Comparison of ENCODE assay signal across 23 cellular contexts in genomic region chr13:30172593-30173300, GRCh38.
DNase-seq lines count a peak whose midpoint lies in the region; ATAC-seq, FAIRE-seq and TF ChIP-seq lines count a peak whose summit lies in the region.
"Had no signal": no experiment of that assay in that cellular context is flagged by ENCODE, and none has a peak within 500 bp of the region (broad histone marks: within the 10 kb centered on the region; RNA-seq: fewer than 3 reads in every experiment).

No MANE protein-coding gene starts in this region.

- intact Hi-C loops in HepG2 (cut with micrococcal nuclease; ENCODE audit: unreplicated experiment) (no loop called here), right lobe of liver (cut with DNase I) (no loop called here), mammary epithelial cell (cut with micrococcal nuclease) (no loop called here)
- intact Hi-C loops in activated CD4-positive, alpha-beta memory T cell treated with anti-CD3 and anti-CD28 coated beads for 36 hours (cut with micrococcal nuclease) = no loop called here

- H3K4me2 ChIP-seq in HepG2 (ENCODE audit: low read depth, low read length) = no peak overlapping the region
- peak overlapping the region; percentile 3; the same call in 1 of the 2 replicates for H3K4me2 ChIP-seq in OCI-LY3 (ENCODE audit: low read length)
- H3K4me2 ChIP-seq in hepatocyte = peak overlapping the region; percentile 35
- H3K4me2 ChIP-seq in mammary epithelial cell (ENCODE audit: insufficient read depth, low read depth, low read length) = no peak overlapping the region
- H3K4me2 ChIP-seq: SK-N-SH had no signal

- WGBS in HepG2 (ENCODE audit: low lambda C conversion rate) = 73% methylated on average over 15 of the region's 15 CpGs
- WGBS in right lobe of liver (ENCODE audit: insufficient coverage, low coverage, low lambda C conversion rate, missing lambda C conversion rate) = 69% methylated on average over 13 of the region's 15 CpGs
- WGBS in hepatocyte (ENCODE audit: low lambda C conversion rate, missing lambda C conversion rate) = 70% methylated on average over 15 of the region's 15 CpGs
- WGBS in mammary epithelial cell (ENCODE audit: low coverage, missing lambda C conversion rate) = 88% methylated on average over 15 of the region's 15 CpGs

- TF ChIP-seq POLR2A in HepG2 (IDR thresholded peaks at IDR 0.05; ENCODE audit: insufficient read depth in 1 of 2, low read depth in 2 of 2, low read length in 2 of 2) = no peak
- TF ChIP-seq POLR2A in right lobe of liver (IDR thresholded peaks at IDR 0.05) = no peak

- H4K20me1 ChIP-seq in HepG2 (ENCODE audit: insufficient read depth, low read length) (no peaks in the 10 kb centered on the region), OCI-LY3 (ENCODE audit: insufficient read depth, low read length) (no peaks in the 10 kb centered on the region), hepatocyte (ENCODE audit: insufficient read depth, poor library complexity, severe bottlenecking) (no peaks in the 10 kb centered on the region), mammary epithelial cell (ENCODE audit: insufficient read depth, low read length) (no peaks in the 10 kb centered on the region)

- BruUV-seq in HepG2 (replicated peaks; lab: Mats Ljungman, UMichigan) (no TSS peak), mammary epithelial cell (replicated peaks; lab: Mats Ljungman, UMichigan) (no TSS peak)

- no peak overlapping the region for H3K9ac ChIP-seq in HepG2 (ENCODE audit: insufficient read depth, low read depth, low read length)
- no peak overlapping the region for H3K9ac ChIP-seq in OCI-LY3 (ENCODE audit: low read length)
- H3K9ac ChIP-seq in mammary epithelial cell (ENCODE audit: insufficient read depth, low read length) = no peak overlapping the region
- H3K9ac ChIP-seq: SK-N-SH had no signal

- H3K9me3 ChIP-seq in HepG2 (ENCODE audit: low read length) (no peaks in the 10 kb centered on the region), right lobe of liver (no peaks in the 10 kb centered on the region), OCI-LY3 (ENCODE audit: insufficient read depth, low read length) (no peaks in the 10 kb centered on the region), hepatocyte (ENCODE audit: low read depth) (no peaks in the 10 kb centered on the region), MG63 (no peaks in the 10 kb centered on the region), mammary epithelial cell (replicated peaks; ENCODE audit: insufficient read depth, low read length) (no peaks in the 10 kb centered on the region)
- no peaks in the 10 kb centered on the region for H3K9me3 ChIP-seq in CD8-positive, alpha-beta memory T cell (ENCODE audit: low read length)
- H3K9me3 ChIP-seq: esophagus squamous epithelium, SK-N-SH, thyroid gland had no signal

- H3K36me3 ChIP-seq in HepG2 (replicated peaks in 1 of 2; ENCODE audit: control insufficient read depth in 1 of 2, insufficient read depth in 2 of 2, low read length in 2 of 2) (no peaks in the 10 kb centered on the region), right lobe of liver (no peaks in the 10 kb centered on the region), OCI-LY3 (replicated peaks; ENCODE audit: low read depth, low read length) (no peaks in the 10 kb centered on the region), hepatocyte (replicated peaks; ENCODE audit: insufficient read depth, low read depth) (no peaks in the 10 kb centered on the region), MG63 (no peaks in the 10 kb centered on the region), mammary epithelial cell (ENCODE audit: insufficient read depth, low read length) (no peaks in the 10 kb centered on the region)
- H3K36me3 ChIP-seq in CD8-positive, alpha-beta memory T cell (ENCODE audit: insufficient read depth, low read length) = no peaks in the 10 kb centered on the region
- H3K36me3 ChIP-seq: esophagus squamous epithelium, thyroid gland had no signal

- H3K9me3 Mint-ChIP-seq in CD8-positive, alpha-beta memory T cell = no peaks in the 10 kb centered on the region
- H3K9me3 Mint-ChIP-seq in activated CD4-positive, alpha-beta memory T cell treated with anti-CD3 and anti-CD28 coated beads for 36 hours = no peaks in the 10 kb centered on the region
- H3K9me3 Mint-ChIP-seq: CD4-positive, alpha-beta T cell; stimulated activated effector memory CD8-positive, alpha-beta T cell treated with anti-CD3 and anti-CD28 coated beads, Interleukin-12 subunit alpha, Interleukin-12 subunit beta, amount 100 ng/mL, for 72 hours had no signal

- no peaks in the 10 kb centered on the region for H3K4me1 ChIP-seq in HepG2 (ENCODE audit: insufficient read depth, low read length)
- H3K4me1 ChIP-seq in right lobe of liver = no peaks in the 10 kb centered on the region
- peaks cover 28% of the 10 kb centered on the region for H3K4me1 ChIP-seq in OCI-LY3 (ENCODE audit: low read length)
- H3K4me1 ChIP-seq in hepatocyte (ENCODE audit: insufficient read depth) = no peaks in the 10 kb centered on the region
- peaks cover 7% of the 10 kb centered on the region for H3K4me1 ChIP-seq in CD8-positive, alpha-beta memory T cell (ENCODE audit: insufficient read depth, low read length)
- H3K4me1 ChIP-seq in mammary epithelial cell (ENCODE audit: insufficient read depth, low read length) = no peaks in the 10 kb centered on the region

- no peak overlapping the region for H3K4me3 Mint-ChIP-seq in CD8-positive, alpha-beta memory T cell
- no peak overlapping the region for H3K4me3 Mint-ChIP-seq in activated CD4-positive, alpha-beta memory T cell treated with anti-CD3 and anti-CD28 coated beads for 36 hours
- H3K4me3 Mint-ChIP-seq: CD4-positive, alpha-beta T cell; stimulated activated effector memory CD8-positive, alpha-beta T cell treated with anti-CD3 and anti-CD28 coated beads, Interleukin-12 subunit alpha, Interleukin-12 subunit beta, amount 100 ng/mL, for 72 hours had no signal

- H3K27ac ChIP-seq in HepG2 (ENCODE audit: extremely low read length, insufficient read depth, low read length) = no peak overlapping the region
- no peak overlapping the region for H3K27ac ChIP-seq in right lobe of liver
- no peak overlapping the region for H3K27ac ChIP-seq in OCI-LY3 (ENCODE audit: low read length)
- H3K27ac ChIP-seq in hepatocyte = no peak overlapping the region
- no peak overlapping the region for H3K27ac ChIP-seq in CD8-positive, alpha-beta memory T cell (ENCODE audit: low read depth, low read length)
- H3K27ac ChIP-seq in mammary epithelial cell (ENCODE audit: insufficient read depth, low read depth, low read length) = no peak overlapping the region
- H3K27ac ChIP-seq: esophagus squamous epithelium, thyroid gland had no signal

- FAIRE-seq in HepG2 (lab: Jason Lieb, UNC) = no peak
- FAIRE-seq: A204.1 had no signal

- CTCF ChIA-PET in HepG2 (lab: Yijun Ruan, JAX; ENCODE audit: low intra/inter-chr PET ratio, low total read pairs) = no interaction called here
- CTCF ChIA-PET in CD8-positive, alpha-beta memory T cell (lab: Charles Lee) = interaction anchor here (1.1 to 1.3 kb wide), 2 partner anchors 40 to 57 kb away, joined by 3 read pairs; no protein-coding TSS in a partner anchor
- CTCF ChIA-PET in activated CD4-positive, alpha-beta memory T cell treated with anti-CD3 and anti-CD28 coated beads for 36 hours (lab: Charles Lee) = interaction anchor here (1.0 kb wide), 1 partner anchor 15 kb away, joined by 3 read pairs; no protein-coding TSS in a partner anchor
- CTCF ChIA-PET in mammary epithelial cell (lab: Charles Lee; ENCODE audit: low non-redundant PET) = no interaction called here

- in situ Hi-C loops in HepG2 (cut with HindIII; ENCODE audit: extremely low pct_ligation_motif_present, low pct_unique_long_range_greater_than_20kb) (no loop called here), mammary epithelial cell (cut with MboI; ENCODE audit: low sequenced_read_pairs in 2 of 2) (no loop called here)

- no peaks in the 10 kb centered on the region for H3K9me2 ChIP-seq in hepatocyte (replicated peaks; ENCODE audit: insufficient read depth)
- H3K9me2 ChIP-seq: SK-N-SH had no signal

- DNase-seq in HepG2 (ENCODE audit: low spot score) = no peak
- DNase-seq in right lobe of liver = no peak
- no peak for DNase-seq in hepatocyte (ENCODE audit: low spot score)
- no peak for DNase-seq in CD8-positive, alpha-beta memory T cell
- DNase-seq in MG63 = no peak
- no peak for DNase-seq in activated CD4-positive, alpha-beta memory T cell treated with anti-CD3 and anti-CD28 coated beads for 36 hours
- DNase-seq in mammary epithelial cell = no peak
- DNase-seq: activated CD4-positive, alpha-beta T cell treated with anti-CD3 and anti-CD28 coated beads for 4 hours; activated effector memory CD4-positive, alpha-beta T cell treated with anti-CD3 and anti-CD28 coated beads, Interleukin-2, amount 50 U/mL, for 16 hours; anterior cingulate cortex; CD4-positive, alpha-beta T cell; central memory CD4-positive, alpha-beta T cell; esophagus squamous epithelium; H7; islet precursor cell; NCI-H1105 treated with DMSO at 0.1 percent for 48 hours; NCI-H526 treated with DMSO at 0.1 percent for 48 hours; SK-N-SH; thyroid gland had no signal

- H3K36me3 Mint-ChIP-seq in CD8-positive, alpha-beta memory T cell = no peaks in the 10 kb centered on the region
- no peaks in the 10 kb centered on the region for H3K36me3 Mint-ChIP-seq in activated CD4-positive, alpha-beta memory T cell treated with anti-CD3 and anti-CD28 coated beads for 36 hours
- H3K36me3 Mint-ChIP-seq: stimulated activated effector memory CD8-positive, alpha-beta T cell treated with anti-CD3 and anti-CD28 coated beads, Interleukin-12 subunit alpha, Interleukin-12 subunit beta, amount 100 ng/mL, for 72 hours had no signal

- peaks cover 10 to 17% (median 14%) of the 10 kb centered on the region in 3 donors for H3K4me1 Mint-ChIP-seq in CD8-positive, alpha-beta memory T cell
- peaks cover 13% of the 10 kb centered on the region for H3K4me1 Mint-ChIP-seq in activated CD4-positive, alpha-beta memory T cell treated with anti-CD3 and anti-CD28 coated beads for 36 hours (ENCODE audit: low read depth)

- H3K27me3 ChIP-seq in HepG2 (ENCODE audit: control insufficient read depth in 1 of 2, insufficient read depth in 2 of 2, low read length in 2 of 2) (peaks cover 2 to 7% of the 10 kb centered on the region in 2 experiments; a peak in 2 of 5 replicates), right lobe of liver (no peaks in the 10 kb centered on the region), OCI-LY3 (ENCODE audit: low read depth, low read length) (no peaks in the 10 kb centered on the region), hepatocyte (no peaks in the 10 kb centered on the region), MG63 (no peaks in the 10 kb centered on the region), mammary epithelial cell (ENCODE audit: insufficient read depth, low read length) (no peaks in the 10 kb centered on the region)
- no peaks in the 10 kb centered on the region for H3K27me3 ChIP-seq in CD8-positive, alpha-beta memory T cell (ENCODE audit: insufficient read depth, low read length, poor library complexity, severe bottlenecking)
- H3K27me3 ChIP-seq: esophagus squamous epithelium, thyroid gland had no signal

- peaks cover 0 to 2% of the 10 kb centered on the region in 2 donors for H3K27me3 Mint-ChIP-seq in CD8-positive, alpha-beta memory T cell
- no peaks in the 10 kb centered on the region for H3K27me3 Mint-ChIP-seq in activated CD4-positive, alpha-beta memory T cell treated with anti-CD3 and anti-CD28 coated beads for 36 hours
- H3K27me3 Mint-ChIP-seq: CD4-positive, alpha-beta T cell had no signal

- TF ChIP-seq CTCF in HepG2 (CRISPR knock-in tag; IDR thresholded peaks at IDR 0.05) (no peak), right lobe of liver (IDR thresholded peaks at IDR 0.05) (no peak), OCI-LY3 (IDR thresholded peaks at IDR 0.05; ENCODE audit: low read depth, low read length) (no peak), hepatocyte (IDR thresholded peaks at IDR 0.05; ENCODE audit: poor library complexity) (no peak), mammary epithelial cell (conservative IDR thresholded peaks at IDR 0.05 in 1 of 2, IDR thresholded peaks at IDR 0.05 in 1 of 2; ENCODE audit: extremely low read depth in 1 of 2, insufficient read depth in 1 of 2, low read depth in 1 of 2, low read length in 2 of 2) (no peak)

- TF ChIP-seq EP300 in HepG2 (IDR thresholded peaks at IDR 0.05; ENCODE audit: low read depth in 2 of 2, low read length in 2 of 2) = no peak
- TF ChIP-seq EP300 in HepG2 (CRISPR knock-in tag; IDR thresholded peaks at IDR 0.05; ENCODE audit: borderline replicate concordance) = no peak

- no peak for ATAC-seq in HepG2
- ATAC-seq in right lobe of liver = no peak
- ATAC-seq: Panc1; stimulated activated effector memory CD8-positive, alpha-beta T cell treated with anti-CD3 and anti-CD28 coated beads, Interleukin-12 subunit alpha, Interleukin-12 subunit beta, amount 100 ng/mL, for 72 hours had no signal

- dilution Hi-C loops in mammary epithelial cell (cut with HindIII; ENCODE audit: low sequenced_read_pairs) = no loop called here

- POLR2A ChIA-PET in HepG2 (lab: Yijun Ruan, JAX) = no interaction called here
- POLR2A ChIA-PET in CD8-positive, alpha-beta memory T cell (lab: Charles Lee) = no interaction called here
- POLR2A ChIA-PET in activated CD4-positive, alpha-beta memory T cell treated with anti-CD3 and anti-CD28 coated beads for 36 hours (lab: Charles Lee) = no interaction called here

- peak overlapping the region in 1 of 8 donors; percentile 7 for H3K27ac Mint-ChIP-seq in CD8-positive, alpha-beta memory T cell
- no peak overlapping the region for H3K27ac Mint-ChIP-seq in activated CD4-positive, alpha-beta memory T cell treated with anti-CD3 and anti-CD28 coated beads for 36 hours
- H3K27ac Mint-ChIP-seq: CD4-positive, alpha-beta T cell; stimulated activated effector memory CD8-positive, alpha-beta T cell treated with anti-CD3 and anti-CD28 coated beads, Interleukin-12 subunit alpha, Interleukin-12 subunit beta, amount 100 ng/mL, for 72 hours had no signal

- TF ChIP-seq RAD21 in HepG2 (CRISPR knock-in tag; IDR thresholded peaks at IDR 0.05) = no peak

- H3K4me3 ChIP-seq in HepG2 (replicated peaks in 1 of 3; ENCODE audit: insufficient read depth in 1 of 3, low read depth in 2 of 3, low read length in 3 of 3) (no peak overlapping the region), right lobe of liver (no peak overlapping the region), OCI-LY3 (ENCODE audit: low read length) (no peak overlapping the region), hepatocyte (no peak overlapping the region), MG63 (no peak overlapping the region), mammary epithelial cell (replicated peaks in 1 of 3; ENCODE audit: insufficient read depth in 1 of 3, low read depth in 2 of 3, low read length in 3 of 3) (no peak overlapping the region)
- H3K4me3 ChIP-seq in CD8-positive, alpha-beta memory T cell (ENCODE audit: low read length) = no peak overlapping the region
- H3K4me3 ChIP-seq: esophagus squamous epithelium, thyroid gland had no signal

- H3K79me2 ChIP-seq in HepG2 (ENCODE audit: insufficient read depth, low read length) (no peaks in the 10 kb centered on the region), OCI-LY3 (ENCODE audit: low read length) (no peaks in the 10 kb centered on the region), hepatocyte (no peaks in the 10 kb centered on the region), mammary epithelial cell (ENCODE audit: insufficient read depth, low read length) (no peaks in the 10 kb centered on the region)

- H2AFZ ChIP-seq in HepG2 (ENCODE audit: low read length) = no peak overlapping the region
- no peak overlapping the region for H2AFZ ChIP-seq in OCI-LY3 (ENCODE audit: low read depth, low read length)
- no peak overlapping the region for H2AFZ ChIP-seq in hepatocyte
- H2AFZ ChIP-seq in mammary epithelial cell (ENCODE audit: low read depth, low read length) = no peak overlapping the region

Comparison
In these comparisons a context has a peak if more than half of its experiments do, and no peak if none do; other contexts are left out.
1. H3K4me2 ChIP-seq: peak in OCI-LY3 (single experiment) and hepatocyte (single experiment); none in HepG2 (single experiment) and mammary epithelial cell (single experiment).
2. CTCF ChIA-PET loops: an anchor here in CD8-positive, alpha-beta memory T cell (1.1 to 1.3 kb wide) and activated CD4-positive, alpha-beta memory T cell treated with anti-CD3 and anti-CD28 coated beads for 36 hours (1.0 kb wide); none called in HepG2 and mammary epithelial cell.